Comparison of ENCODE assay signal across 8 cellular contexts in genomic region chr11:46294365-46295309, GRCh38. TPM values are rescaled to one million over a fixed set of nuclear protein-coding genes. Genes with fewer than 3 reads are reported as not detected.
DNase-seq lines count a peak whose midpoint lies in the region; ATAC-seq, FAIRE-seq and TF ChIP-seq lines count a peak whose summit lies in the region.

No MANE protein-coding gene starts in this region.

- H3K79me2 ChIP-seq in astrocyte (ENCODE audit: insufficient read depth, low read length): peaks cover 77% of the 10 kb centered on the region

- peaks cover 13% of the 10 kb centered on the region for H4K20me1 ChIP-seq in astrocyte (ENCODE audit: insufficient read depth, low read length)

- no peak for TF ChIP-seq EP300 in upper lobe of left lung (IDR thresholded peaks at IDR 0.05)

- peak; percentile 9 to 17 for ATAC-seq in upper lobe of left lung (ENCODE audit: low FRiP score in 2 of 2)
- no peak for ATAC-seq in HG03378 (IDR thresholded peaks at IDR 0.05; ENCODE audit: unreplicated experiment)

- no peak for TF ChIP-seq CTCF in astrocyte (IDR thresholded peaks at IDR 0.05; ENCODE audit: insufficient read depth, low read depth, low read length)
- TF ChIP-seq CTCF in kidney epithelial cell (IDR thresholded peaks at IDR 0.05; ENCODE audit: insufficient read depth, low read length, poor library complexity, severe bottlenecking): no peak
- TF ChIP-seq CTCF in upper lobe of left lung (IDR thresholded peaks at IDR 0.05): no peak

- H3K27me3 Mint-ChIP-seq in activated naive CD4-positive, alpha-beta T cell treated with anti-CD3 and anti-CD28 coated beads for 36 hours (ENCODE audit: low read depth): peaks cover 6% of the 10 kb centered on the region
- no peaks in the 10 kb centered on the region for H3K27me3 Mint-ChIP-seq in astrocyte (ENCODE audit: low read depth, unreplicated experiment)

- no peak for DNase-seq in activated naive CD4-positive, alpha-beta T cell treated with anti-CD3 and anti-CD28 coated beads for 36 hours
- no peak for DNase-seq in activated naive CD4-positive, alpha-beta T cell treated with anti-CD3 and anti-CD28 coated beads, Interleukin-2, amount 50 U/mL, for 16 hours
- DNase-seq in astrocyte (ENCODE audit: low read depth): peak; percentile 97
- no peak for DNase-seq in kidney epithelial cell (ENCODE audit: low read depth)
- no peak for DNase-seq in upper lobe of left lung
- DNase-seq in GF-D8 (lab: John Stamatoyannopoulos, UW): no peak
- DNase-seq in mesenteric fat pad (ENCODE audit: low spot score): no peak

- WGBS in upper lobe of left lung, 2 donors: 55 to 57% methylated on average over 11 to 24 of the region's 24 CpGs

- no peak overlapping the region for H3K27ac Mint-ChIP-seq in activated naive CD4-positive, alpha-beta T cell treated with anti-CD3 and anti-CD28 coated beads for 36 hours
- H3K27ac Mint-ChIP-seq in astrocyte (ENCODE audit: unreplicated experiment): peak overlapping the region; percentile 98

- no peak for FAIRE-seq in astrocyte (lab: Jason Lieb, UNC)

- H3K36me3 ChIP-seq in astrocyte (ENCODE audit: insufficient read depth, low read length) (no peaks in the 10 kb centered on the region), kidney epithelial cell (ENCODE audit: control insufficient read depth, insufficient read depth, low read length) (no peaks in the 10 kb centered on the region), upper lobe of left lung (no peaks in the 10 kb centered on the region)

- peak overlapping the region; percentile 46 for H3K4me3 Mint-ChIP-seq in activated naive CD4-positive, alpha-beta T cell treated with anti-CD3 and anti-CD28 coated beads for 36 hours
- H3K4me3 Mint-ChIP-seq in astrocyte (ENCODE audit: unreplicated experiment): peak overlapping the region; percentile 79

- H3K27me3 ChIP-seq in astrocyte (ENCODE audit: insufficient read depth, low read length) (no peaks in the 10 kb centered on the region), kidney epithelial cell (ENCODE audit: control insufficient read depth, insufficient read depth, low read length) (no peaks in the 10 kb centered on the region), upper lobe of left lung (peaks cover 0 to 9% (median 0%) of the 10 kb centered on the region in 4 donors)

- H3K4me1 ChIP-seq in astrocyte (ENCODE audit: insufficient read depth, low read length) (peaks cover 92% of the 10 kb centered on the region), upper lobe of left lung (peaks cover 34 to 49% (median 45%) of the 10 kb centered on the region in 4 donors)

- no peaks in the 10 kb centered on the region for H3K9me3 Mint-ChIP-seq in activated naive CD4-positive, alpha-beta T cell treated with anti-CD3 and anti-CD28 coated beads for 36 hours
- H3K9me3 Mint-ChIP-seq in astrocyte (ENCODE audit: unreplicated experiment): no peaks in the 10 kb centered on the region

- H3K4me2 ChIP-seq in astrocyte (ENCODE audit: low read length): peak overlapping the region; percentile 87

- H3K9me3 ChIP-seq in astrocyte (ENCODE audit: insufficient read depth, low read depth, low read length): no peaks in the 10 kb centered on the region
- no peaks in the 10 kb centered on the region for H3K9me3 ChIP-seq in upper lobe of left lung

- no peak for TF ChIP-seq POLR2A in upper lobe of left lung (IDR thresholded peaks at IDR 0.05)

- H3K4me3 ChIP-seq in astrocyte (ENCODE audit: insufficient read depth, low read depth, low read length) (peak overlapping the region; percentile 48), kidney epithelial cell (ENCODE audit: low read depth, low read length) (peak overlapping the region; percentile 46), upper lobe of left lung (peak overlapping the region in 3 of 4 donors; percentile 51 to 60 (median 53))

- H2AFZ ChIP-seq in astrocyte (ENCODE audit: low read depth, low read length): no peak overlapping the region

- intact Hi-C loops in activated naive CD4-positive, alpha-beta T cell treated with anti-CD3 and anti-CD28 coated beads for 36 hours (cut with micrococcal nuclease): no loop called here

- H3K4me1 Mint-ChIP-seq in activated naive CD4-positive, alpha-beta T cell treated with anti-CD3 and anti-CD28 coated beads for 36 hours (ENCODE audit: low read depth): peaks cover 11% of the 10 kb centered on the region
- H3K4me1 Mint-ChIP-seq in astrocyte (ENCODE audit: low read depth, unreplicated experiment): peaks cover 78% of the 10 kb centered on the region

- no peaks in the 10 kb centered on the region for H3K36me3 Mint-ChIP-seq in activated naive CD4-positive, alpha-beta T cell treated with anti-CD3 and anti-CD28 coated beads for 36 hours (ENCODE audit: low read depth)
- peaks cover 17% of the 10 kb centered on the region for H3K36me3 Mint-ChIP-seq in astrocyte (ENCODE audit: low read depth, unreplicated experiment)

- H3K9ac ChIP-seq in astrocyte (ENCODE audit: low read length): peak overlapping the region; percentile 86

- H3K27ac ChIP-seq in astrocyte (ENCODE audit: low read depth, low read length) (peak overlapping the region; percentile 100), upper lobe of left lung (peak overlapping the region in 1 of 4 donors; percentile 54)

- CTCF ChIA-PET in activated naive CD4-positive, alpha-beta T cell treated with anti-CD3 and anti-CD28 coated beads for 36 hours (lab: Charles Lee): interaction anchor here (0.6 to 6.7 kb wide), 6 partner anchors 10 to 56 kb away, joined by 3 to 68 read pairs (median 10); no protein-coding TSS in a partner anchor

RNA-seq across cellular contexts. Expression of gene CREB3L1, which starts 17.2 kb away (rescaled TPM):
- total RNA-seq in activated naive CD4-positive, alpha-beta T cell treated with anti-CD3 and anti-CD28 coated beads for 36 hours: under 1 TPM; 0.12 TPM
- total RNA-seq in astrocyte (324 and 399 TPM in 2 replicates), kidney epithelial cell (3.2 and 4.5 TPM in 2 replicates), upper lobe of left lung (10 to 100 TPM; 19.9 to 66.8 (median 38.7) TPM), mesenteric fat pad (8.4 TPM)

RNA-seq across cellular contexts. Expression of gene DGKZ, which starts 52.6 kb away (rescaled TPM):
- 10 to 100 TPM; 82.9 to 89.2 TPM for total RNA-seq in activated naive CD4-positive, alpha-beta T cell treated with anti-CD3 and anti-CD28 coated beads for 36 hours
- 53.8 and 59.3 TPM in 2 replicates for total RNA-seq in astrocyte
- 69.6 and 95.7 TPM in 2 replicates for total RNA-seq in kidney epithelial cell
- 100 to 1,000 TPM in 2 of 6 donors, 10 to 100 TPM in 4; 55.1 to 145 (median 65.5) TPM for total RNA-seq in upper lobe of left lung
- 54.3 TPM for total RNA-seq in mesenteric fat pad
